In the genomic region with DNA sequence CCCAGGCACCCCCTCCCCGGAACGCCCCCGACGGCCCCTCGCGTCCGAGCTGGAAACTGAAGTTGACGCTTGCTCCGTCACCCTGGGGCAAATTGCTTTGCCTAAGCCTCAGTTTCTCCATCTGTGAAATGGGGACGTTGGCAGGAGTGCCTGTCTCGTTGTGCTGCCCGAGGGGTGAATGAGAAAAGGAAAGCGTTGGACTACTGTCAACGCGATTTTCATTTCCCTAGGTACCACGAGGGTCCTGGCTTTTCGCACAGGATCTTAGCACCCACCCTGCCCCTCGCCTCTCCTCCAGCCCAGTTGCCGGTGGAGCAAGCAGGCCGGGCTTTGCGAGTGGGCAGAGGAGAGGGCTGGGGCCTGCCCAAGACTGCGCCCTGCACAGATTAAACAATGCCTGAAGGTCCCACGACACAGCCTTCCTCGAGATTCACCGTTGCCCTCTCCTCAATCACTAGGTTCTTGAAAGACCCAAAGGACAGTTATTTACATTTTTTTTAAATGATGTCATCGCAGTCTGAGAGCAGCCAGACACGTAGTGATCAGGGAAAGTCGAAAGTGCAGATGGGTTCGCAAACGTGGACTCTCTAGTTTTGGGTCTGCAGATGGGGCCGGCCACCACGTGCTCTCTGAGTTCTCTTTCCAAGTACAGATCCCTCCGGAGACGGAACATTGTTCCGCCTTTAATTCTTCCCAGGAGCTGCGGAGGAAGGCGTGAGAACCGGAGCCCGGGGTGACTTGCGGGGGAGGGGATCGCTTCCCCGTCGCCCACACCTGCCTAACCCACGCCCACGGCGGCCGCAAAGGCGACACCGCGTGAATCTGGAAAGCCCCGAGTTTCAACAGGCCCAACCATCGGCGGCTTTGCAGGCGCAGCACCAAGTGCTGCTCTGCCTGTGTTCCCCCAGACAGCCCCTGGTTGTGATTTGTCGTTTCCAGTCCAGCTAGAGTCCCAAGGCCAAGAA, we compare ENCODE assay signal across 9 cellular contexts. TPM values are rescaled to one million over a fixed set of nuclear protein-coding genes. Genes with fewer than 3 reads are reported as not detected.
DNase-seq lines count a peak whose midpoint lies in the region; ATAC-seq lines count a peak whose summit lies in the region.
"Had no signal": no experiment of that assay in that cellular context is flagged by ENCODE, and none has a peak within 500 bp of the region (broad histone marks: within the 10 kb centered on the region; RNA-seq: fewer than 3 reads in every experiment).

No MANE protein-coding gene starts in this region.

- H3K4me3 Mint-ChIP-seq in naive thymus-derived CD4-positive, alpha-beta T cell: peak overlapping the region in 8 of 10 donors; percentile 76 to 91 (median 85)

- DNase-seq in HT-29 (ENCODE audit: low spot score): peak; percentile 59
- peak; percentile 94 for DNase-seq in activated CD8-positive, alpha-beta memory T cell treated with anti-CD3 and anti-CD28 coated beads, Interleukin-2, amount 50 U/mL, for 1 hour (ENCODE audit: extremely low read depth)
- DNase-seq in naive thymus-derived CD4-positive, alpha-beta T cell: peak; percentile 87 to 97 (median 94)
- peak; percentile 88 for DNase-seq in stimulated activated naive CD4-positive, alpha-beta T cell treated with Interleukin-2 at 50 U/mL for 16 hours (lab: John Stamatoyannopoulos, UW)
- no peak for DNase-seq in cerebellar nuclear complex (lab: John Stamatoyannopoulos, UW)

- H3K9me3 ChIP-seq in BLaER1 (no peaks in the 10 kb centered on the region; the same call in 1 of the 2 replicates), esophagus (ENCODE audit: control insufficient read depth in 2 of 2, insufficient read depth in 1 of 2, low read depth in 1 of 2, low read length in 1 of 2) (no peaks in the 10 kb centered on the region)
- H3K9me3 ChIP-seq in naive thymus-derived CD4-positive, alpha-beta T cell (ENCODE audit: control insufficient read depth in 2 of 3, low read length in 3 of 3): no peaks in the 10 kb centered on the region

- H3K9ac ChIP-seq in BLaER1: peak overlapping the region; percentile 65

- intact Hi-C loops in naive thymus-derived CD4-positive, alpha-beta T cell (cut with micrococcal nuclease): loop anchor here (1.0 to 10.0 kb wide), 9 partner anchors 22 to 1033 kb away; a partner anchor contains a TSS

- 13% methylated on average over 55 of the region's 55 CpGs for WGBS in esophagus, 2 donors

- H3K36me3 ChIP-seq in BLaER1: no peaks in the 10 kb centered on the region
- no peaks in the 10 kb centered on the region for H3K36me3 ChIP-seq in esophagus (ENCODE audit: control insufficient read depth in 2 of 2, insufficient read depth in 2 of 2, low read length in 1 of 2)
- H3K36me3 ChIP-seq in naive thymus-derived CD4-positive, alpha-beta T cell (ENCODE audit: control insufficient read depth in 2 of 3, insufficient read depth in 3 of 3, low read length in 3 of 3): no peaks in the 10 kb centered on the region

- H3K4me1 Mint-ChIP-seq in naive thymus-derived CD4-positive, alpha-beta T cell: peaks cover 39 to 71% (median 51%) of the 10 kb centered on the region in 7 donors

- H3K4me1 ChIP-seq in BLaER1: peaks cover 84% of the 10 kb centered on the region
- peaks cover 8 to 10% of the 10 kb centered on the region in 2 donors for H3K4me1 ChIP-seq in esophagus (ENCODE audit: control insufficient read depth in 2 of 2, insufficient read depth in 2 of 2, low read length in 1 of 2)
- peaks cover 72 to 80% of the 10 kb centered on the region in 2 donors for H3K4me1 ChIP-seq in naive thymus-derived CD4-positive, alpha-beta T cell (ENCODE audit: control insufficient read depth in 2 of 2, insufficient read depth in 2 of 2, low read length in 2 of 2)

- H3K27me3 Mint-ChIP-seq in naive thymus-derived CD4-positive, alpha-beta T cell: no peaks in the 10 kb centered on the region

- peak overlapping the region; percentile 54 for H3K4me3 ChIP-seq in BLaER1
- H3K4me3 ChIP-seq in esophagus (ENCODE audit: low read depth in 1 of 2, low read length in 2 of 2): peak overlapping the region; percentile 39 to 46
- peak overlapping the region; percentile 44 for H3K4me3 ChIP-seq in naive thymus-derived CD4-positive, alpha-beta T cell (ENCODE audit: low read length)

- H3K4me2 ChIP-seq in BLaER1: peak overlapping the region; percentile 91

- POLR2A ChIA-PET in naive thymus-derived CD4-positive, alpha-beta T cell (lab: Charles Lee): interaction anchor here (0.9 to 20.6 kb wide), 4 partner anchors 31 to 94 kb away, joined by 3 to 636 read pairs (median 95); a partner anchor contains a TSS

- H3K27ac ChIP-seq in BLaER1: peak overlapping the region; percentile 82
- peak overlapping the region; percentile 65 to 77 for H3K27ac ChIP-seq in esophagus (ENCODE audit: low read depth in 2 of 2, low read length in 1 of 2)
- H3K27ac ChIP-seq in naive thymus-derived CD4-positive, alpha-beta T cell (ENCODE audit: low read depth, low read length): peak overlapping the region; percentile 95

- peak; percentile 48 for ATAC-seq in GM19468 (IDR thresholded peaks at IDR 0.05; ENCODE audit: extremely low read depth, unreplicated experiment)
- peak; percentile 85 for ATAC-seq in naive thymus-derived CD4-positive, alpha-beta T cell
- ATAC-seq: HCT116 had no signal

- peaks cover 0 to 16% (median 6%) of the 10 kb centered on the region in 11 donors for H3K9me3 Mint-ChIP-seq in naive thymus-derived CD4-positive, alpha-beta T cell

- H3K36me3 Mint-ChIP-seq in naive thymus-derived CD4-positive, alpha-beta T cell: peaks cover 0 to 17% (median 0%) of the 10 kb centered on the region in 5 donors

- CTCF ChIA-PET in naive thymus-derived CD4-positive, alpha-beta T cell (lab: Charles Lee): interaction anchor here (0.6 to 1.0 kb wide), 3 partner anchors 31 to 562 kb away, joined by 3 to 6 read pairs (median 3); no protein-coding TSS in a partner anchor

- peak overlapping the region in 2 of 9 donors; percentile 97 to 99 for H3K27ac Mint-ChIP-seq in naive thymus-derived CD4-positive, alpha-beta T cell

- peaks cover 9% of the 10 kb centered on the region; the same call in 1 of the 2 replicates for H3K27me3 ChIP-seq in BLaER1
- H3K27me3 ChIP-seq in esophagus (ENCODE audit: control insufficient read depth in 1 of 2, insufficient read depth in 2 of 2, low read length in 2 of 2): no peaks in the 10 kb centered on the region
- H3K27me3 ChIP-seq in naive thymus-derived CD4-positive, alpha-beta T cell (ENCODE audit: control insufficient read depth in 2 of 2, insufficient read depth in 2 of 2, low read length in 2 of 2): no peaks in the 10 kb centered on the region

- H4K20me1 ChIP-seq in BLaER1: no peaks in the 10 kb centered on the region

RNA-seq across cellular contexts. Expression of a gene that starts 54.1 kb away (rescaled TPM):
- 76.0 and 83.9 TPM in 2 replicates for total RNA-seq in HT-29 (2014; rRNA removed; shearing (Covaris generic))
- 1 to 10 TPM; 3.7 to 6.2 TPM for polyA plus RNA-seq in esophagus
- total RNA-seq in naive thymus-derived CD4-positive, alpha-beta T cell: not detected
- not detected for polyA plus RNA-seq in naive thymus-derived CD4-positive, alpha-beta T cell

Comparison
In these comparisons a context has a peak if more than half of its experiments do, and no peak if none do; other contexts are left out.
1. DNase-seq: peak in HT-29 (single experiment), activated CD8-positive, alpha-beta memory T cell treated with anti-CD3 and anti-CD28 coated beads, Interleukin-2, amount 50 U/mL, for 1 hour (single experiment), naive thymus-derived CD4-positive, alpha-beta T cell (9 of 9) and stimulated activated naive CD4-positive, alpha-beta T cell treated with Interleukin-2 at 50 U/mL for 16 hours (single experiment); none in cerebellar nuclear complex (0 of 2).
2. RNA of a gene that starts 54.1 kb away (total RNA-seq): 76.0 to 83.9 TPM in HT-29; not detected in naive thymus-derived CD4-positive, alpha-beta T cell; every median in the first group is over 10 times any median in the second.
3. Peak in every context shown above with its lines, with median percentiles within 50 percentile points of each other: H3K27ac ChIP-seq and H3K4me3 ChIP-seq.